In genomic region chr2:20635698-20636584, GRCh38 we compare ENCODE assay signal across 8 cellular contexts. TPM values are rescaled to one million over a fixed set of nuclear protein-coding genes. Genes with fewer than 3 reads are reported as not detected.
DNase-seq lines count a peak whose midpoint lies in the region; ATAC-seq, FAIRE-seq and TF ChIP-seq lines count a peak whose summit lies in the region.

No MANE protein-coding gene starts in this region.

- peaks cover 0 to 8% (median 3%) of the 10 kb centered on the region in 4 experiments; a peak in 4 of 7 replicates for H3K4me1 ChIP-seq in H1 (replicated peaks in 1 of 4; ENCODE audit: control insufficient read depth in 3 of 4, insufficient read depth in 4 of 4, low read length in 3 of 4)

- H3K9me3 Mint-ChIP-seq in activated B cell treated with CpG ODN at 0.5 μM for 24 hours, result no peaks in the 10 kb centered on the region

- CTCF ChIA-PET in activated B cell treated with CpG ODN at 0.5 μM for 24 hours (lab: Charles Lee) (interaction anchor here (0.5 to 2.6 kb wide), 13 partner anchors 13 to 300 kb away, joined by 3 to 26 read pairs (median 4); partner anchors contain the start of gene RHOB), H1 (lab: Charles Lee; ENCODE audit: partially characterized antibody) (interaction anchor here (0.6 to 17.7 kb wide), 43 partner anchors 8 to 272 kb away, joined by 3 to 367 read pairs (median 4); partner anchors contain the start of genes HS1BP3 and RHOB)

- H3K27me3 ChIP-seq in H1 (replicated peaks in 1 of 4; ENCODE audit: control insufficient read depth in 3 of 4, extremely low read depth in 1 of 4, insufficient read depth in 3 of 4, low read length in 3 of 4), result no peaks in the 10 kb centered on the region

- no peak overlapping the region for H3K4me3 Mint-ChIP-seq in activated B cell treated with CpG ODN at 0.5 μM for 24 hours

- no peaks in the 10 kb centered on the region for H3K36me3 ChIP-seq in H1 (ENCODE audit: control insufficient read depth in 2 of 4, insufficient read depth in 4 of 4, low read length in 3 of 4)

- peak; percentile 100 for TF ChIP-seq RAD21 in H1 (IDR thresholded peaks at IDR 0.05 in 1 of 2, conservative IDR thresholded peaks at IDR 0.05 in 1 of 2; ENCODE audit: low read depth in 2 of 2, low read length in 2 of 2)

- H3K9ac ChIP-seq in H1 (replicated peaks in 1 of 4; ENCODE audit: extremely low read depth in 1 of 4, low read depth in 3 of 4, low read length in 3 of 4), result peak overlapping the region in 2 of 4 experiments; percentile 25 to 32; a peak in 2 of 7 replicates

- no peak overlapping the region for H2AK5ac ChIP-seq in H1 (ENCODE audit: low read depth, low read length)

- H3K27me3 Mint-ChIP-seq in activated B cell treated with CpG ODN at 0.5 μM for 24 hours, result no peaks in the 10 kb centered on the region

- H3K9me3 ChIP-seq in H1 (ENCODE audit: insufficient read depth in 2 of 2, low read depth in 1 of 2, low read length in 1 of 2), result no peaks in the 10 kb centered on the region

- peaks cover 8% of the 10 kb centered on the region for H3K4me1 Mint-ChIP-seq in activated B cell treated with CpG ODN at 0.5 μM for 24 hours

- peak overlapping the region in 1 of 2 experiments; percentile 52; a peak in 1 of 4 replicates for H3K4me2 ChIP-seq in H1 (ENCODE audit: insufficient read depth in 1 of 2, low read depth in 2 of 2, low read length in 2 of 2)

- no peak overlapping the region for H3K23ac ChIP-seq in H1 (ENCODE audit: insufficient read length)

- no peak overlapping the region for H4K5ac ChIP-seq in H1 (ENCODE audit: insufficient read length, low read depth, low read length)

- no peak overlapping the region for H3K27ac ChIP-seq in H1 (ENCODE audit: low read depth, low read length)

- no peaks in the 10 kb centered on the region for H3K79me1 ChIP-seq in H1 (ENCODE audit: low read depth, low read length)

- H3K79me2 ChIP-seq in H1 (ENCODE audit: control insufficient read depth in 1 of 2, insufficient read depth in 2 of 2, low read length in 2 of 2), result no peaks in the 10 kb centered on the region

- no peaks in the 10 kb centered on the region for H4K20me1 ChIP-seq in H1 (replicated peaks in 1 of 2; ENCODE audit: control insufficient read depth in 1 of 2, insufficient read depth in 2 of 2, low read length in 2 of 2)

- no peak overlapping the region for H3K56ac ChIP-seq in H1 (replicated peaks; ENCODE audit: insufficient read length, low read depth, low read length)

- no peaks in the 10 kb centered on the region for H3K23me2 ChIP-seq in H1 (ENCODE audit: low read depth, low read length)

- no peak for TF ChIP-seq POLR2A in H1 (IDR thresholded peaks at IDR 0.05; ENCODE audit: control extremely low read depth in 1 of 2, low read depth in 2 of 2, low read length in 2 of 2)

- no peak overlapping the region for H2BK15ac ChIP-seq in H1 (ENCODE audit: low read length)

- H2BK20ac ChIP-seq in H1 (ENCODE audit: low read length), result no peak overlapping the region

- no peak overlapping the region for H3K4ac ChIP-seq in H1 (replicated peaks; ENCODE audit: insufficient read length, low read depth, low read length)

- WGBS in H1 (ENCODE audit: extremely low coverage in 1 of 2, insufficient coverage in 1 of 2, insufficient read length in 1 of 2, insufficient replicate concordance in 2 of 2, low coverage in 1 of 2, low lambda C conversion rate in 2 of 2, missing lambda C conversion rate in 1 of 2), 2 experiments, result 41% methylated on average over 30 of the region's 32 CpGs; no CpG with 5 or more reads in 1 of the 2 experiments

- TF ChIP-seq CTCF in activated B cell treated with CpG ODN at 0.5 μM for 24 hours (IDR thresholded peaks at IDR 0.05) (no peak), H1 (IDR thresholded peaks at IDR 0.05; ENCODE audit: control extremely low read depth in 1 of 3, insufficient read depth in 1 of 3, low read depth in 1 of 3, low read length in 3 of 3) (peak in 2 of 3 experiments; percentile 98; a peak in 3 of 4 replicates)

- H4K91ac ChIP-seq in H1 (replicated peaks; ENCODE audit: insufficient read length, low read length), result no peak overlapping the region

- H3K18ac ChIP-seq in H1 (ENCODE audit: extremely low read depth, low read length), result peak overlapping the region; percentile 63; the same call in 1 of the 2 replicates

- H3K36me3 Mint-ChIP-seq in activated B cell treated with CpG ODN at 0.5 μM for 24 hours (ENCODE audit: low read depth), result peaks cover 43% of the 10 kb centered on the region

- no peak overlapping the region for H3K27ac Mint-ChIP-seq in activated B cell treated with CpG ODN at 0.5 μM for 24 hours

- H2BK5ac ChIP-seq in H1 (ENCODE audit: low read depth, low read length), result peak overlapping the region; percentile 38; the same call in 1 of the 2 replicates

- DNase-seq in activated naive CD4-positive, alpha-beta T cell treated with Interleukin-2 at 50 U/mL for 16 hours, result peak; percentile 38
- no peak for DNase-seq in activated naive CD4-positive, alpha-beta T cell (lab: John Stamatoyannopoulos, UW)
- peak; percentile 84 to 88 for DNase-seq in NCI-H2081 (lab: John Stamatoyannopoulos, UW)
- DNase-seq in activated B cell treated with CpG ODN at 0.5 μM for 24 hours, result peak; percentile 64
- peak; percentile 70 to 96 for DNase-seq in H1 (ENCODE audit: low read depth in 1 of 2, low spot score in 2 of 2)
- DNase-seq in medulla oblongata (ENCODE audit: extremely low spot score), result peak; percentile 89
- DNase-seq in stimulated activated CD8-positive, alpha-beta memory T cell treated with anti-CD3 and anti-CD28 coated beads, Interleukin-4, amount 100 ng/mL, for 48 hours, result peak; percentile 76

- peak; percentile 68 for FAIRE-seq in H1 (lab: Jason Lieb, UNC)

- no peak overlapping the region for H2BK12ac ChIP-seq in H1 (ENCODE audit: low read depth, low read length)

- H4K8ac ChIP-seq in H1 (ENCODE audit: extremely low read depth, insufficient read depth, low read length), result peak overlapping the region; percentile 47; the same call in 1 of the 2 replicates

- H3K4me3 ChIP-seq in H1 (ENCODE audit: extremely low read depth in 1 of 4, insufficient read depth in 2 of 4, low read depth in 3 of 4, low read length in 4 of 4), result no peak overlapping the region

- H2AFZ ChIP-seq in H1 (ENCODE audit: low read length), result peak overlapping the region; percentile 84; the same call in 1 of the 2 replicates

- no peak for TF ChIP-seq EP300 in H1 (IDR thresholded peaks at IDR 0.05; ENCODE audit: borderline replicate concordance in 1 of 2, low read depth in 2 of 2, low read length in 2 of 2)

- H2BK120ac ChIP-seq in H1 (replicated peaks; ENCODE audit: low read depth, low read length), result no peak overlapping the region

- intact Hi-C loops in activated B cell treated with CpG ODN at 0.5 μM for 24 hours (cut with micrococcal nuclease), result loop anchor here (1.0 to 5.0 kb wide), 4 partner anchors 39 to 679 kb away; no protein-coding TSS in a partner anchor

- H3K14ac ChIP-seq in H1 (ENCODE audit: insufficient read length), result no peak overlapping the region

- peak; percentile 60 for ATAC-seq in HG02870 (IDR thresholded peaks at IDR 0.05; ENCODE audit: unreplicated experiment)
- ATAC-seq in activated B cell treated with CpG ODN at 0.5 μM for 24 hours (ENCODE audit: low read depth), result peak; percentile 97

- POLR2A ChIA-PET in activated B cell treated with CpG ODN at 0.5 μM for 24 hours (lab: Charles Lee), result interaction anchor here (3.2 kb wide), 1 partner anchor 189 kb away, joined by 10 read pairs; the partner anchor contains the start of gene RHOB
- POLR2A ChIA-PET in H1 (lab: Charles Lee; ENCODE audit: partially characterized antibody), result interaction anchor here (0.9 to 4.8 kb wide), 4 partner anchors 189 to 224 kb away, joined by 3 to 57 read pairs (median 4); partner anchors contain the start of gene RHOB

TF ChIP-seq in H1, 55 proteins besides CTCF, POLR2A, EP300 and RAD21:
- TF ChIP-seq KDM1A (IDR thresholded peaks at IDR 0.05; ENCODE audit: borderline replicate concordance, low read length) (peak; percentile 78; the same call in 1 of the 2 replicates), CREB1 (IDR thresholded peaks at IDR 0.05) (0 out of 2 replicates have a peak, but pooled peaks have one; percentile 20), YY1 (IDR thresholded peaks at IDR 0.05; ENCODE audit: low read depth, low read length) (peak; percentile 87), KDM5A (IDR thresholded peaks at IDR 0.05; ENCODE audit: low read length) (no peak), SIN3A (conservative IDR thresholded peaks at IDR 0.05 in 1 of 2, IDR thresholded peaks at IDR 0.05 in 1 of 2; ENCODE audit: low read depth in 1 of 2, low read length in 2 of 2) (0 out of 4 replicates have a peak, but pooled peaks of 1 of the 2 experiments have one; percentile 16), MAX (IDR thresholded peaks at IDR 0.05) (peak; percentile 31; the same call in 1 of the 2 replicates)

RNA-seq across cellular contexts. Expression of gene HS1BP3, which starts 15.0 kb away (rescaled TPM):
- total RNA-seq in activated B cell treated with CpG ODN at 0.5 μM for 24 hours, result 13.0 and 13.1 TPM in 2 replicates
- total RNA-seq in H1 (2021; fragmentation: NEBNext Ultra II Directional; extraction: Animal tissue kit (Norgen Biotek cat#: 25700)), result 11.1 and 11.2 TPM in 2 replicates
- 11.3 and 16.1 TPM in 2 replicates for polyA plus RNA-seq in H1 (2011; rRNA removed)
- 11.0 TPM for polyA plus RNA-seq in H1 (2011; cell fraction: cytosol; rRNA removed)
- 19.6 TPM for polyA plus RNA-seq in H1 (2011; cell fraction: nucleus; rRNA removed)
- polyA plus RNA-seq in H1 (2012, experiment 1 of 2), result 9.2 to 14.1 TPM (median 13.6 TPM) in 4 replicates
- 16.1 TPM for polyA plus RNA-seq in H1 (2012, experiment 2 of 2)
- 8.8 TPM for polyA plus RNA-seq in H1 (2013, experiment 1 of 2)
- 7.7 TPM for polyA plus RNA-seq in H1 (2013, experiment 2 of 2)
- 9.0 and 12.8 TPM in 2 replicates for polyA minus RNA-seq in H1 (2011; rRNA and poly(A)+ RNA removed)
- polyA minus RNA-seq in H1 (2011; cell fraction: cytosol; rRNA and poly(A)+ RNA removed), result 4.8 TPM
- polyA minus RNA-seq in H1 (2011; cell fraction: nucleus; rRNA and poly(A)+ RNA removed), result 22.9 TPM

RNA-seq across cellular contexts. Expression of gene GDF7, which starts 31.0 kb away (rescaled TPM):
- total RNA-seq in activated B cell treated with CpG ODN at 0.5 μM for 24 hours, result 5.9 and 6.7 TPM in 2 replicates
- 0.04 and 0.06 TPM in 2 replicates for total RNA-seq in H1 (2021; fragmentation: NEBNext Ultra II Directional; extraction: Animal tissue kit (Norgen Biotek cat#: 25700))
- 0.06 and 0.13 TPM in 2 replicates for polyA plus RNA-seq in H1 (2011; rRNA removed)
- 0.16 TPM for polyA plus RNA-seq in H1 (2011; cell fraction: cytosol; rRNA removed)
- 0.34 TPM for polyA plus RNA-seq in H1 (2011; cell fraction: nucleus; rRNA removed)
- 0.20 to 0.34 TPM (median 0.27 TPM) in 4 replicates for polyA plus RNA-seq in H1 (2012, experiment 1 of 2)
- 0.07 TPM for polyA plus RNA-seq in H1 (2012, experiment 2 of 2)
- 0.04 TPM for polyA plus RNA-seq in H1 (2013, experiment 1 of 2)
- 0.04 TPM for polyA plus RNA-seq in H1 (2013, experiment 2 of 2)
- polyA minus RNA-seq in H1 (2011; rRNA and poly(A)+ RNA removed), result 0.09 and 0.22 TPM in 2 replicates
- 0.29 TPM for polyA minus RNA-seq in H1 (2011; cell fraction: cytosol; rRNA and poly(A)+ RNA removed)
- polyA minus RNA-seq in H1 (2011; cell fraction: nucleus; rRNA and poly(A)+ RNA removed), result 0.30 TPM

Comparison
In these comparisons a context has a peak if more than half of its experiments do, and no peak if none do; other contexts are left out.
1. DNase-seq: peak in activated naive CD4-positive, alpha-beta T cell treated with Interleukin-2 at 50 U/mL for 16 hours (single experiment), NCI-H2081 (2 of 2), activated B cell treated with CpG ODN at 0.5 μM for 24 hours (single experiment), H1 (2 of 2), medulla oblongata (single experiment) and stimulated activated CD8-positive, alpha-beta memory T cell treated with anti-CD3 and anti-CD28 coated beads, Interleukin-4, amount 100 ng/mL, for 48 hours (single experiment); none in activated naive CD4-positive, alpha-beta T cell (0 of 4).